Comparison of ENCODE assay signal across 8 cellular contexts in genomic region chr15:69478259-69478687, GRCh38. TPM values are rescaled to one million over a fixed set of nuclear protein-coding genes. Genes with fewer than 3 reads are reported as not detected.
DNase-seq lines count a peak whose midpoint lies in the region; ATAC-seq, FAIRE-seq and TF ChIP-seq lines count a peak whose summit lies in the region.

No MANE protein-coding gene starts in this region.

- H3K9me3 ChIP-seq in neural progenitor cell (ENCODE audit: low read depth) = peaks cover 3% of the 10 kb centered on the region

- H2AFZ ChIP-seq in neural progenitor cell (replicated peaks) = no peak overlapping the region

- POLR2A ChIA-PET in AG04449 (lab: Yijun Ruan, JAX) = no interaction called here
- POLR2A ChIA-PET in activated CD4-positive, alpha-beta memory T cell treated with anti-CD3 and anti-CD28 coated beads for 36 hours (lab: Charles Lee) = interaction anchor here (1.3 kb wide), 1 partner anchor 82 kb away, joined by 4 read pairs; no protein-coding TSS in a partner anchor

- no peaks in the 10 kb centered on the region for H3K4me1 ChIP-seq in neural progenitor cell

- H3F3A ChIP-seq in neural progenitor cell (ENCODE audit: low read depth) = no peaks in the 10 kb centered on the region

- intact Hi-C loops in activated CD4-positive, alpha-beta memory T cell treated with anti-CD3 and anti-CD28 coated beads for 36 hours (cut with micrococcal nuclease) = loop anchor here (5.0 to 10.0 kb wide), 3 partner anchors 99 to 1247 kb away; no protein-coding TSS in a partner anchor

- FAIRE-seq in GM12891 (lab: Jason Lieb, UNC) = peak; percentile 33

- peaks cover 4% of the 10 kb centered on the region for H3K27me3 Mint-ChIP-seq in activated CD4-positive, alpha-beta memory T cell treated with anti-CD3 and anti-CD28 coated beads for 36 hours
- H3K27me3 Mint-ChIP-seq in neural progenitor cell (ENCODE audit: insufficient read depth, low read depth) = peaks cover 12% of the 10 kb centered on the region

- peaks cover 10% of the 10 kb centered on the region for H3K9me3 Mint-ChIP-seq in activated CD4-positive, alpha-beta memory T cell treated with anti-CD3 and anti-CD28 coated beads for 36 hours
- peaks cover 3% of the 10 kb centered on the region for H3K9me3 Mint-ChIP-seq in neural progenitor cell

- no peak for DNase-seq in AG04449 (ENCODE audit: low read depth, low spot score)
- peak; percentile 51 for DNase-seq in GM12891 (ENCODE audit: insufficient read length, low spot score)
- DNase-seq in NCI-H2171 treated with DMSO at 0.1 percent for 48 hours (lab: John Stamatoyannopoulos, UW) = peak; percentile 87
- peak; percentile 56 for DNase-seq in activated CD4-positive, alpha-beta memory T cell treated with anti-CD3 and anti-CD28 coated beads for 36 hours
- DNase-seq in fibroblast of mammary gland (ENCODE audit: low read depth) = peak; percentile 38
- peak; percentile 88 for DNase-seq in neural progenitor cell (ENCODE audit: low spot score)

- ATAC-seq in GM21619 (IDR thresholded peaks at IDR 0.05; ENCODE audit: unreplicated experiment) (no peak), HG02852 (IDR thresholded peaks at IDR 0.05; ENCODE audit: unreplicated experiment) (no peak)

- peak; percentile 84 for TF ChIP-seq CTCF in AG04449 (IDR thresholded peaks at IDR 0.05; ENCODE audit: insufficient read depth, low read length, missing control alignments)
- peak; percentile 85 for TF ChIP-seq CTCF in fibroblast of mammary gland (conservative IDR thresholded peaks at IDR 0.05; ENCODE audit: control insufficient read depth, insufficient read depth, low read depth, low read length)
- peak; percentile 98 for TF ChIP-seq CTCF in neural progenitor cell (IDR thresholded peaks at IDR 0.05)

- CTCF ChIA-PET in AG04449 (lab: Yijun Ruan, JAX) = interaction anchor here (0.7 to 8.3 kb wide), 22 partner anchors 10 to 1159 kb away, joined by 3 to 108 read pairs (median 4); no protein-coding TSS in a partner anchor
- CTCF ChIA-PET in activated CD4-positive, alpha-beta memory T cell treated with anti-CD3 and anti-CD28 coated beads for 36 hours (lab: Charles Lee) = interaction anchor here (0.6 to 4.7 kb wide), 18 partner anchors 10 to 1244 kb away, joined by 3 to 30 read pairs (median 4); partner anchors contain the start of gene TLE3

- peaks cover 3% of the 10 kb centered on the region for H3K36me3 Mint-ChIP-seq in activated CD4-positive, alpha-beta memory T cell treated with anti-CD3 and anti-CD28 coated beads for 36 hours
- peaks cover 4% of the 10 kb centered on the region for H3K36me3 Mint-ChIP-seq in neural progenitor cell

- H4K20me1 ChIP-seq in neural progenitor cell (ENCODE audit: low read depth) = no peaks in the 10 kb centered on the region

- H3K4me1 Mint-ChIP-seq in activated CD4-positive, alpha-beta memory T cell treated with anti-CD3 and anti-CD28 coated beads for 36 hours (ENCODE audit: low read depth) = no peaks in the 10 kb centered on the region
- H3K4me1 Mint-ChIP-seq in neural progenitor cell = peaks cover 7% of the 10 kb centered on the region

- H3K27me3 ChIP-seq in neural progenitor cell = no peaks in the 10 kb centered on the region

- H3K27ac Mint-ChIP-seq in activated CD4-positive, alpha-beta memory T cell treated with anti-CD3 and anti-CD28 coated beads for 36 hours = peak overlapping the region; percentile 39
- H3K27ac Mint-ChIP-seq in neural progenitor cell = no peak overlapping the region

- H3K36me3 ChIP-seq in neural progenitor cell = no peaks in the 10 kb centered on the region

- no peak overlapping the region for H3K4me2 ChIP-seq in neural progenitor cell

- no peak overlapping the region for H3K27ac ChIP-seq in neural progenitor cell

- H3K4me3 ChIP-seq in AG04449 (ENCODE audit: low read depth, low read length) (no peak overlapping the region), fibroblast of mammary gland (ENCODE audit: control insufficient read depth, low read depth, low read length) (no peak overlapping the region), neural progenitor cell (no peak overlapping the region)

- TF ChIP-seq POLR2A in GM12891 (IDR thresholded peaks at IDR 0.05; ENCODE audit: low read depth, low read length) = no peak

- H3K79me2 ChIP-seq in neural progenitor cell (ENCODE audit: low read depth) = no peaks in the 10 kb centered on the region

- H3K4me3 Mint-ChIP-seq in activated CD4-positive, alpha-beta memory T cell treated with anti-CD3 and anti-CD28 coated beads for 36 hours = no peak overlapping the region
- H3K4me3 Mint-ChIP-seq in neural progenitor cell = no peak overlapping the region

- no peak overlapping the region for H3K9ac ChIP-seq in neural progenitor cell

TF ChIP-seq in GM12891, 5 proteins besides CTCF, POLR2A, EP300 and RAD21:
- TF ChIP-seq POLR2AphosphoS5 (IDR thresholded peaks at IDR 0.05; ENCODE audit: low read depth, low read length) = no peak
- TF ChIP-seq SPI1 (IDR thresholded peaks at IDR 0.05; ENCODE audit: low read depth, low read length) = no peak
- no peak for TF ChIP-seq TAF1 (IDR thresholded peaks at IDR 0.05; ENCODE audit: low read depth, low read length)
- TF ChIP-seq POU2F2 (IDR thresholded peaks at IDR 0.05; ENCODE audit: low read depth, low read length) = no peak
- TF ChIP-seq PAX5 (IDR thresholded peaks at IDR 0.05; ENCODE audit: insufficient read depth, low read length, severe bottlenecking) = no peak

RNA-seq across cellular contexts. Expression of gene RPLP1, which starts 25.7 kb away (rescaled TPM):
- 2,870 TPM for polyA plus RNA-seq in GM12891 (2012; ENCODE audit: low read depth, missing spikeins)
- 1,000 to 10,000 TPM; 2,547 to 2,620 TPM for total RNA-seq in activated CD4-positive, alpha-beta memory T cell treated with anti-CD3 and anti-CD28 coated beads for 36 hours
- 109 and 376 TPM in 2 replicates for total RNA-seq in neural progenitor cell (ENCODE audit: low replicate concordance)
